ENCODE assay signal across 25 cellular contexts in the genomic region with DNA sequence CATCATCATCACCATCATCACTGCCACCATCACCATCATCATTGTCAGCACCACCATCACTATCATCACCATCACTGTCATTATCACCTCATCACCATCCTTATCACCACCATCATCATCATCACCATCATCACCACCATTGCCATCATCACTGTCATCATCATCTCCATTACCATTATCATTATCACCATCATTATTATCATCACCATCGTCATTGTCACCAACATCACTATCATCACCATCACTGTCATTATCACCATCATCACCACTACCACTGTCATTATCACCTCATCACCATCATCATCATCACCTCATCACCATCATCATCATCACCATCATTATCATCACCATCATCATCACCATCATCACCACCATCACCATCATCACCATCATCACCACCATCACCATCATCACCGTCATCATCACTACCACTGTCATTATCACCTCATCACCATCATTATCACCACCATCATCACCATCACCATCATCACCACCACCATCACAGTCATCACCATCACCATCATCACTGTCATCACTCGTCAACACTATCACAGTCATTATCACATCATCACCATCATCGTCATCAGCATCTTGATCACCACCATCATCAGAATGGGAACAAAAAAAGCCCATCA.
"Had no signal": no experiment of that assay in that cellular context is flagged by ENCODE, and none has a peak within 500 bp of the region (broad histone marks: within the 10 kb centered on the region; RNA-seq: fewer than 3 reads in every experiment).

No MANE protein-coding gene starts in this region.

- H3K4me1 ChIP-seq: esophagus muscularis mucosa, foreskin keratinocyte, gastroesophageal sphincter, heart right ventricle had no signal

- H3K9me3 ChIP-seq: esophagus muscularis mucosa, gastroesophageal sphincter, heart right ventricle had no signal

- FAIRE-seq: astrocyte had no signal

- H3K4me3 ChIP-seq: coronary artery, dorsolateral prefrontal cortex, esophagus muscularis mucosa, gastroesophageal sphincter, heart right ventricle had no signal

- H3K36me3 ChIP-seq: brain microvascular endothelial cell, esophagus muscularis mucosa, gastroesophageal sphincter, heart right ventricle had no signal

- DNase-seq: activated CD4-positive, alpha-beta memory T cell treated with anti-CD3 and anti-CD28 coated beads for 36 hours; activated CD4-positive, alpha-beta T cell treated with anti-CD3 and anti-CD28 coated beads for 36 hours; activated CD4-positive, alpha-beta T cell treated with anti-CD3 and anti-CD28 coated beads, Interleukin-2, amount 10 ng/mL, durations not matched to agents 24 days and 14 days; activated CD4-positive, CD25-positive, alpha-beta regulatory T cell; activated CD4-positive, CD25-positive, alpha-beta regulatory T cell treated with anti-CD3 and anti-CD28 coated beads, Interleukin-2, amount 50 U/mL, for 72 hours; activated CD8-positive, alpha-beta memory T cell treated with anti-CD3 and anti-CD28 coated beads, Interleukin-2, amount 10 ng/mL, durations not matched to agents 7 days and 5 days; activated CD8-positive, alpha-beta memory T cell treated with anti-CD3 and anti-CD28 coated beads, Interleukin-2, amount 50 U/mL, for 4 hours; activated CD8-positive, alpha-beta T cell treated with anti-CD3 and anti-CD28 coated beads, Interleukin-2, amount 10 ng/mL, durations not matched to agents 7 days and 5 days; activated effector memory CD4-positive, alpha-beta T cell treated with anti-CD3 and anti-CD28 coated beads, Interleukin-2, amount 50 U/mL, for 16 hours; activated naive CD4-positive, alpha-beta T cell treated with anti-CD3 and anti-CD28 coated beads, Interleukin-2, amount 10 ng/mL, durations not matched to agents 7 days and 5 days; activated naive CD8-positive, alpha-beta T cell treated with anti-CD3 and anti-CD28 coated beads, Interleukin-2, amount 10 ng/mL, durations not matched to agents 7 days and 5 days; activated T-cell treated with anti-CD3 and anti-CD28 coated beads, Interleukin-2, amount 50 U/mL, for 1 hour; activated T-cell treated with anti-CD3 and anti-CD28 coated beads, Interleukin-2, amount 50 U/mL, for 48 hours; brain microvascular endothelial cell; dorsolateral prefrontal cortex; effector memory CD4-positive, alpha-beta T cell; endodermal cell; foreskin keratinocyte; heart right ventricle; T-helper 2 cell had no signal

- H3K27me3 ChIP-seq: brain microvascular endothelial cell, foreskin keratinocyte, heart right ventricle had no signal

- ATAC-seq: activated CD4-positive, alpha-beta T cell treated with anti-CD3 and anti-CD28 coated beads for 36 hours; activated CD8-positive, alpha-beta memory T cell treated with anti-CD3 and anti-CD28 coated beads, Interleukin-2, amount 10 ng/mL, durations not matched to agents 7 days and 5 days; activated CD8-positive, alpha-beta T cell treated with anti-CD3 and anti-CD28 coated beads, Interleukin-2, amount 10 ng/mL, durations not matched to agents 7 days and 5 days; activated naive CD4-positive, alpha-beta T cell treated with anti-CD3 and anti-CD28 coated beads, Interleukin-2, amount 50 U/mL, for 72 hours; foreskin keratinocyte; heart right ventricle had no signal

- H3K27ac ChIP-seq: brain microvascular endothelial cell, coronary artery, dorsolateral prefrontal cortex, esophagus muscularis mucosa, foreskin keratinocyte, gastroesophageal sphincter, heart right ventricle had no signal
